Comparison of ENCODE assay signal across 8 cellular contexts in the genomic region with DNA sequence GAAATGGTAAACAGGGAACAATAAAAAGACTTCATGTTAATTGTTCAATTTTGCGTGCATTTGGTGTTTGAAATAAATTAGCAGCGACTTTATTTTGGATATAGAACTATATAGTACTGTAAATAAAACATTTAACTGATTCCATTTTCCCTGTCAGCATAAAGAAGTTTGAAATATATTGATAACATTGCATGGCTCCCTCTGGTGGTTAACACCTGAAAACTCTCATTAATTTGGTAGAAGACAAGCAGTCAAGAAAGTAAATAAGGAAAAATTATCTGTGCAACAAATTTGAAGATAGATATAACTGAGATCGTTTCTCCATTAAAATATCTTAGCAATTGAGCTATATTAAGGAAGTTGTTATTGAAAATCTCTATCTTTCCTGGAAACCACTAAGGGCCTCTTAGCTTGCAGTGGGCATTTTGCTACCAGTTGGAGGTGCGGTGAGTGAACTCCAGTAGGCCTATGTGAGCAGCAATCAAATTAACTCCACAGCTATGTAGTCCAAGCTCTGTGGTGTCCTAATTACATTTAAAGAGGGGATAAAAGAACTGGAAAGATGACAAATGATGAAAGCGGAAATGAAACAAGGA.
A peak's percentile ranks its signal among the peaks of the same experiment; 100 is the strongest.
DNase-seq lines count a peak whose midpoint lies in the region; ATAC-seq, FAIRE-seq and TF ChIP-seq lines count a peak whose summit lies in the region.

No MANE protein-coding gene starts in this region.

- 38% methylated on average over 5 of the region's 5 CpGs for WGBS in HepG2 (ENCODE audit: low lambda C conversion rate)
- WGBS in suprapubic skin = 48% methylated on average over 5 of the region's 5 CpGs

- no peak for TF ChIP-seq POLR2A in HepG2 (IDR thresholded peaks at IDR 0.05; ENCODE audit: insufficient read depth in 1 of 2, low read depth in 2 of 2, low read length in 2 of 2)
- TF ChIP-seq POLR2A in suprapubic skin (IDR thresholded peaks at IDR 0.05) = no peak

- H3K36me3 ChIP-seq in HepG2 (replicated peaks in 1 of 2; ENCODE audit: control insufficient read depth in 1 of 2, insufficient read depth in 2 of 2, low read length in 2 of 2) (no peaks in the 10 kb centered on the region), suprapubic skin (no peaks in the 10 kb centered on the region)

- CTCF ChIA-PET in HepG2 (lab: Yijun Ruan, JAX; ENCODE audit: low intra/inter-chr PET ratio, low total read pairs) = no interaction called here
- CTCF ChIA-PET in CD4-positive, alpha-beta T cell (lab: Charles Lee) = no interaction called here
- CTCF ChIA-PET in activated CD4-positive, alpha-beta T cell treated with anti-CD3 and anti-CD28 coated beads, Interleukin-2, amount 10 ng/mL, durations not matched to agents 7 days and 5 days (lab: Charles Lee) = no interaction called here

- H3K27me3 ChIP-seq in HepG2 (ENCODE audit: control insufficient read depth in 1 of 2, insufficient read depth in 2 of 2, low read length in 2 of 2) = no peaks in the 10 kb centered on the region
- no peaks in the 10 kb centered on the region for H3K27me3 ChIP-seq in suprapubic skin
- H3K27me3 ChIP-seq in CD4-positive, alpha-beta T cell (ENCODE audit: control insufficient read depth, insufficient read depth, low read length) = no peaks in the 10 kb centered on the region

- H3K4me3 ChIP-seq in HepG2 (replicated peaks in 1 of 3; ENCODE audit: insufficient read depth in 1 of 3, low read depth in 2 of 3, low read length in 3 of 3) (no peak overlapping the region), suprapubic skin (no peak overlapping the region)

- in situ Hi-C loops in HepG2 (cut with HindIII; ENCODE audit: extremely low pct_ligation_motif_present, low pct_unique_long_range_greater_than_20kb) = no loop called here

- H3K27ac ChIP-seq in HepG2 (ENCODE audit: extremely low read length, insufficient read depth, low read length) = no peak overlapping the region
- H3K27ac ChIP-seq in suprapubic skin = no peak overlapping the region
- H3K27ac ChIP-seq in CD4-positive, alpha-beta T cell (ENCODE audit: low read depth, low read length) = no peak overlapping the region

- H3K79me2 ChIP-seq in HepG2 (ENCODE audit: insufficient read depth, low read length) = no peaks in the 10 kb centered on the region

- H3K9me3 Mint-ChIP-seq in CD4-positive, alpha-beta T cell = peaks cover 5% of the 10 kb centered on the region
- H3K9me3 Mint-ChIP-seq in activated CD4-positive, alpha-beta T cell treated with anti-CD3 and anti-CD28 coated beads, Interleukin-2, amount 10 ng/mL, durations not matched to agents 7 days and 5 days = peaks cover 4% of the 10 kb centered on the region

- no peak overlapping the region for H3K4me2 ChIP-seq in HepG2 (ENCODE audit: low read depth, low read length)

- POLR2A ChIA-PET in HepG2 (lab: Yijun Ruan, JAX) = no interaction called here
- POLR2A ChIA-PET in CD4-positive, alpha-beta T cell (lab: Charles Lee) = interaction anchor here (0.6 kb wide), 1 partner anchor 815 kb away, joined by 4 read pairs; no protein-coding TSS in a partner anchor
- POLR2A ChIA-PET in activated CD4-positive, alpha-beta T cell treated with anti-CD3 and anti-CD28 coated beads, Interleukin-2, amount 10 ng/mL, durations not matched to agents 7 days and 5 days (lab: Charles Lee) = no interaction called here

- H3K4me1 Mint-ChIP-seq in CD4-positive, alpha-beta T cell (ENCODE audit: low read depth) = no peaks in the 10 kb centered on the region
- H3K4me1 Mint-ChIP-seq in activated CD4-positive, alpha-beta T cell treated with anti-CD3 and anti-CD28 coated beads, Interleukin-2, amount 10 ng/mL, durations not matched to agents 7 days and 5 days = no peaks in the 10 kb centered on the region

- TF ChIP-seq CTCF in HepG2 (CRISPR knock-in tag; IDR thresholded peaks at IDR 0.05) (peak; percentile 48), suprapubic skin (IDR thresholded peaks at IDR 0.05) (peak in 1 of 2 donors; percentile 16)
- no peak for TF ChIP-seq CTCF in CD4-positive, alpha-beta T cell (IDR thresholded peaks at IDR 0.05)

- H3K9me3 ChIP-seq in HepG2 (ENCODE audit: low read length) (no peaks in the 10 kb centered on the region), suprapubic skin (no peaks in the 10 kb centered on the region)
- no peaks in the 10 kb centered on the region for H3K9me3 ChIP-seq in CD4-positive, alpha-beta T cell (ENCODE audit: control insufficient read depth, low read length)

- no peak for TF ChIP-seq RAD21 in HepG2 (CRISPR knock-in tag; IDR thresholded peaks at IDR 0.05)

- no peaks in the 10 kb centered on the region for H3K36me3 Mint-ChIP-seq in CD4-positive, alpha-beta T cell (ENCODE audit: low read depth)
- H3K36me3 Mint-ChIP-seq in activated CD4-positive, alpha-beta T cell treated with anti-CD3 and anti-CD28 coated beads, Interleukin-2, amount 10 ng/mL, durations not matched to agents 7 days and 5 days (ENCODE audit: low read depth) = no peaks in the 10 kb centered on the region

- FAIRE-seq in HepG2 (lab: Jason Lieb, UNC) = no peak

- H3K27me3 Mint-ChIP-seq in CD4-positive, alpha-beta T cell = no peaks in the 10 kb centered on the region
- H3K27me3 Mint-ChIP-seq in activated CD4-positive, alpha-beta T cell treated with anti-CD3 and anti-CD28 coated beads, Interleukin-2, amount 10 ng/mL, durations not matched to agents 7 days and 5 days = no peaks in the 10 kb centered on the region

- TF ChIP-seq EP300 in HepG2 (IDR thresholded peaks at IDR 0.05; ENCODE audit: low read depth in 2 of 2, low read length in 2 of 2) = no peak
- TF ChIP-seq EP300 in HepG2 (CRISPR knock-in tag; IDR thresholded peaks at IDR 0.05; ENCODE audit: borderline replicate concordance) = no peak
- TF ChIP-seq EP300 in suprapubic skin (IDR thresholded peaks at IDR 0.05) = no peak

- no peak overlapping the region for H2AFZ ChIP-seq in HepG2 (ENCODE audit: low read length)

- no peaks in the 10 kb centered on the region for H4K20me1 ChIP-seq in HepG2 (ENCODE audit: insufficient read depth, low read length)

- ATAC-seq in HG02885 (IDR thresholded peaks at IDR 0.05; ENCODE audit: poor library complexity, unreplicated experiment) (peak; percentile 72), HepG2 (peak; percentile 50)
- no peak for ATAC-seq in CD4-positive, alpha-beta T cell (ENCODE audit: poor library complexity)

- H3K4me1 ChIP-seq in HepG2 (ENCODE audit: insufficient read depth, low read length) = no peaks in the 10 kb centered on the region
- H3K4me1 ChIP-seq in suprapubic skin = no peaks in the 10 kb centered on the region

- H3K27ac Mint-ChIP-seq in CD4-positive, alpha-beta T cell = no peak overlapping the region
- H3K27ac Mint-ChIP-seq in activated CD4-positive, alpha-beta T cell treated with anti-CD3 and anti-CD28 coated beads, Interleukin-2, amount 10 ng/mL, durations not matched to agents 7 days and 5 days = no peak overlapping the region

- intact Hi-C loops in HepG2 (cut with micrococcal nuclease; ENCODE audit: unreplicated experiment) = no loop called here
- intact Hi-C loops in CD4-positive, alpha-beta T cell (cut with DNase I, micrococcal nuclease) = no loop called here

- DNase-seq in GF-D8 (lab: John Stamatoyannopoulos, UW) (peak; percentile 2), SHP77 (lab: John Stamatoyannopoulos, UW) (peak; percentile 8 to 38), HepG2 (ENCODE audit: low spot score) (peak; percentile 36), suprapubic skin (ENCODE audit: low spot score in 2 of 2) (no peak)
- DNase-seq in activated CD4-positive, alpha-beta T cell treated with anti-CD3 and anti-CD28 coated beads for 1 hour = no peak
- no peak for DNase-seq in CD4-positive, alpha-beta T cell
- no peak for DNase-seq in activated CD4-positive, alpha-beta T cell treated with anti-CD3 and anti-CD28 coated beads, Interleukin-2, amount 10 ng/mL, durations not matched to agents 7 days and 5 days

- no TSS peak for BruUV-seq in HepG2 (replicated peaks; lab: Mats Ljungman, UMichigan)

- no peak overlapping the region for H3K4me3 Mint-ChIP-seq in CD4-positive, alpha-beta T cell
- H3K4me3 Mint-ChIP-seq in activated CD4-positive, alpha-beta T cell treated with anti-CD3 and anti-CD28 coated beads, Interleukin-2, amount 10 ng/mL, durations not matched to agents 7 days and 5 days = no peak overlapping the region

- H3K9ac ChIP-seq in HepG2 (ENCODE audit: insufficient read depth, low read depth, low read length) = no peak overlapping the region

TF ChIP-seq in HepG2, 621 proteins besides CTCF, POLR2A, EP300 and RAD21 (continues in another document):
- no peak for TF ChIP-seq HDAC6 (IDR thresholded peaks at IDR 0.05; ENCODE audit: low read depth, low read length)
- 0 out of 2 replicates have a peak, but pooled peaks have one; percentile 38 for TF ChIP-seq MIXL1 (CRISPR knock-in tag; IDR thresholded peaks at IDR 0.05)
- peak; percentile 40; the same call in 1 of the 2 replicates for TF ChIP-seq STAG1 (CRISPR knock-in tag; IDR thresholded peaks at IDR 0.05)
- 0 out of 2 replicates have a peak, but pooled peaks have one; percentile 19 for TF ChIP-seq FOXA3 (CRISPR knock-in tag; IDR thresholded peaks at IDR 0.05)
- 0 out of 4 replicates have a peak, but pooled peaks of 1 of the 2 experiments have one; percentile 3 for TF ChIP-seq MAFK (conservative IDR thresholded peaks at IDR 0.05 in 1 of 2, IDR thresholded peaks at IDR 0.05 in 1 of 2; ENCODE audit: low read length in 2 of 2)
- TF ChIP-seq MAFF (IDR thresholded peaks at IDR 0.05; ENCODE audit: low read depth, low read length) = peak; percentile 5; the same call in 1 of the 2 replicates

Comparison
In these comparisons a context has a peak if more than half of its experiments do, and no peak if none do; other contexts are left out.
1. DNase-seq: peak in GF-D8 (single experiment), SHP77 (2 of 2) and HepG2 (single experiment); none in activated CD4-positive, alpha-beta T cell treated with anti-CD3 and anti-CD28 coated beads for 1 hour (single experiment), suprapubic skin (0 of 2), CD4-positive, alpha-beta T cell (0 of 10) and activated CD4-positive, alpha-beta T cell treated with anti-CD3 and anti-CD28 coated beads, Interleukin-2, amount 10 ng/mL, durations not matched to agents 7 days and 5 days (single experiment).